In the genomic region with DNA sequence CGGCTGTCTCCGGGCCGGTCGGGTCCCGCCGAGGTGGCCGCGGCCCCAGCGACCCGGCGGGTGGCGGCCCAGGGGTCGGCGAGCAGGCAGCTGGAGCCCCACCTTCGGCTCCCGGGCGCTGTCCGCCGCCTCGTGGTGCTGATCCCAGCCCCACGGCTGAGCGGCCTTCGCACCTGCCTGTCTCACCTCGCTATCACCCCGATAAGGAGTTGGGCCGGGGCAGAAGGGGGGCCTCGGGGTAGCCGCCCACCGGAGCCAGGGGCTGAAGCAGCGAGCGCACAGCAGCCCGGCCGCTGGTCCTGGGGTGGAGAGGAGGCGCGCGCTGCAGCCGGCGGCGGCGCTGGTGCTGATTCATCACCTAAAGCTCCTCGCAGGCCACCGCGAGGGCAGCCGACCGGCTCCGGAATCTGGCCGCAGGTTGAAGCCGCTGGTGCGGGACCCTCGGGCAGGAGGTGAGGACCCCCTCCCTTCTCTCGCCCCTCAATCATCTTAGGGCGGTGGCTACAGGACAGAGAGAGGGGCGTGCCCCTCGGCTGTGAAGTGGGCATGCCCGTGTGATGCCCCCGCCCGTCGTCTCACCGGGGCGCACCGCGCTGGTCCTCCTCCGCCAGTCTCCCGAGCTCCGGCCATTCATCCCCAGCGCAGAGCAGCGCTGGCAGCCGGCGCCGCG, we compare ENCODE assay signal across 1 cellular context.
TF ChIP-seq lines count a peak whose summit lies in the region.

No MANE protein-coding gene starts in this region.

TF ChIP-seq in HEK293, 187 proteins besides CTCF, POLR2A, EP300 and RAD21 (continued from another document and continues in another):
- TF ChIP-seq, protein P1, sequence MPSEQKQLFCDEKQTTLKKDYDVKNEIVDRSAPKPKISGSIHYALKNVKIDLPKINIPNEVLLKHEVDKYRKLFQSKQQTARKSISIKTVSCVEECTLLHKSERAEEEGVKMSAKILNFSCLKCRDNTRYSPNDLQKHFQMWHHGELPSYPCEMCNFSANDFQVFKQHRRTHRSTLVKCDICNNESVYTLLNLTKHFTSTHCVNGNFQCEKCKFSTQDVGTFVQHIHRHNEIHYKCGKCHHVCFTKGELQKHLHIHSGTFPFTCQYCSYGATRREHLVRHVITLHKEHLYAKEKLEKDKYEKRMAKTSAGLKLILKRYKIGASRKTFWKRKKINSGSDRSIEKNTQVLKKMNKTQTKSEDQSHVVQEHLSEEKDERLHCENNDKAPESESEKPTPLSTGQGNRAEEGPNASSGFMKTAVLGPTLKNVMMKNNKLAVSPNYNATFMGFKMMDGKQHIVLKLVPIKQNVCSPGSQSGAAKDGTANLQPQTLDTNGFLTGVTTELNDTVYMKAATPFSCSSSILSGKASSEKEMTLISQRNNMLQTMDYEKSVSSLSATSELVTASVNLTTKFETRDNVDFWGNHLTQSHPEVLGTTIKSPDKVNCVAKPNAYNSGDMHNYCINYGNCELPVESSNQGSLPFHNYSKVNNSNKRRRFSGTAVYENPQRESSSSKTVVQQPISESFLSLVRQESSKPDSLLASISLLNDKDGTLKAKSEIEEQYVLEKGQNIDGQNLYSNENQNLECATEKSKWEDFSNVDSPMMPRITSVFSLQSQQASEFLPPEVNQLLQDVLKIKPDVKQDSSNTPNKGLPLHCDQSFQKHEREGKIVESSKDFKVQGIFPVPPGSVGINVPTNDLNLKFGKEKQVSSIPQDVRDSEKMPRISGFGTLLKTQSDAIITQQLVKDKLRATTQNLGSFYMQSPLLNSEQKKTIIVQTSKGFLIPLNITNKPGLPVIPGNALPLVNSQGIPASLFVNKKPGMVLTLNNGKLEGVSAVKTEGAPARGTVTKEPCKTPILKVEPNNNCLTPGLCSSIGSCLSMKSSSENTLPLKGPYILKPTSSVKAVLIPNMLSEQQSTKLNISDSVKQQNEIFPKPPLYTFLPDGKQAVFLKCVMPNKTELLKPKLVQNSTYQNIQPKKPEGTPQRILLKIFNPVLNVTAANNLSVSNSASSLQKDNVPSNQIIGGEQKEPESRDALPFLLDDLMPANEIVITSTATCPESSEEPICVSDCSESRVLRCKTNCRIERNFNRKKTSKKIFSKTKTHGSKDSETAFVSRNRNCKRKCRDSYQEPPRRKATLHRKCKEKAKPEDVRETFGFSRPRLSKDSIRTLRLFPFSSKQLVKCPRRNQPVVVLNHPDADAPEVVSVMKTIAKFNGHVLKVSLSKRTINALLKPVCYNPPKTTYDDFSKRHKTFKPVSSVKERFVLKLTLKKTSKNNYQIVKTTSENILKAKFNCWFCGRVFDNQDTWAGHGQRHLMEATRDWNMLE (tag by site-specific recombination; conservative IDR thresholded peaks at IDR 0.05; ENCODE audit: low read depth): 0 out of 2 replicates have a peak, but pooled peaks have one; percentile 13
- TF ChIP-seq ZNF18 (tag by site-specific recombination; IDR thresholded peaks at IDR 0.05) (no peak), ZNF366 (tag by site-specific recombination; conservative IDR thresholded peaks at IDR 0.05) (no peak), ZNF529 (tag by site-specific recombination; IDR thresholded peaks at IDR 0.05; ENCODE audit: insufficient replicate concordance) (no peak), ZNF169 (tag by site-specific recombination; IDR thresholded peaks at IDR 0.05) (no peak), ZNF473 (tag by site-specific recombination; IDR thresholded peaks at IDR 0.05) (no peak), HOXC10 (CRISPR knock-in tag; IDR thresholded peaks at IDR 0.05) (no peak), HOXD13 (CRISPR knock-in tag; IDR thresholded peaks at IDR 0.05; ENCODE audit: borderline replicate concordance) (no peak), ZNF623 (tag by site-specific recombination; IDR thresholded peaks at IDR 0.05) (no peak), ZNF776 (tag by site-specific recombination; IDR thresholded peaks at IDR 0.05; ENCODE audit: borderline replicate concordance) (no peak), ZNF10 (tag by site-specific recombination; IDR thresholded peaks at IDR 0.05) (0 out of 2 replicates have a peak, but pooled peaks have one; percentile 11), ZNF354C (tag by site-specific recombination; IDR thresholded peaks at IDR 0.05; ENCODE audit: borderline replicate concordance, low read depth) (no peak), SETDB1 (IDR thresholded peaks at IDR 0.05; ENCODE audit: insufficient read length, low read length) (no peak), ZNF112 (tag by site-specific recombination; IDR thresholded peaks at IDR 0.05) (no peak), ZNF830 (tag by site-specific recombination; IDR thresholded peaks at IDR 0.05; ENCODE audit: low read depth) (no peak), ZNF555 (tag by site-specific recombination; conservative IDR thresholded peaks at IDR 0.05) (no peak), ZFP41 (tag by site-specific recombination; IDR thresholded peaks at IDR 0.05; ENCODE audit: borderline replicate concordance) (no peak), ZNF114 (tag by site-specific recombination; IDR thresholded peaks at IDR 0.05) (no peak), ZNF571 (tag by site-specific recombination; IDR thresholded peaks at IDR 0.05) (no peak), ZNF843 (tag by site-specific recombination; IDR thresholded peaks at IDR 0.05) (no peak), ZSCAN23 (tag by site-specific recombination; IDR thresholded peaks at IDR 0.05) (no peak), ZNF19 (tag by site-specific recombination; IDR thresholded peaks at IDR 0.05; ENCODE audit: low read depth) (no peak), FEZF1 (tag by site-specific recombination; IDR thresholded peaks at IDR 0.05) (no peak), ZNF629 (tag by site-specific recombination; IDR thresholded peaks at IDR 0.05) (peak; percentile 29; the same call in 1 of the 2 replicates), ZNF510 (tag by site-specific recombination; IDR thresholded peaks at IDR 0.05; ENCODE audit: insufficient replicate concordance) (no peak), ZSCAN5A (tag by site-specific recombination; IDR thresholded peaks at IDR 0.05) (0 out of 2 replicates have a peak, but pooled peaks have one; percentile 37), ZNF239 (tag by site-specific recombination; IDR thresholded peaks at IDR 0.05) (no peak), BCL11A (tag by site-specific recombination; IDR thresholded peaks at IDR 0.05; ENCODE audit: low read depth) (0 out of 2 replicates have a peak, but pooled peaks have one; percentile 11), ZNF792 (tag by site-specific recombination; IDR thresholded peaks at IDR 0.05) (0 out of 2 replicates have a peak, but pooled peaks have one; percentile 21), ZNF692 (tag by site-specific recombination; IDR thresholded peaks at IDR 0.05) (peak; percentile 63; the same call in 1 of the 2 replicates), OSR2 (tag by site-specific recombination; IDR thresholded peaks at IDR 0.05) (no peak), TSHZ1 (tag by site-specific recombination; IDR thresholded peaks at IDR 0.05; ENCODE audit: borderline replicate concordance) (no peak), KLF16 (tag by site-specific recombination; IDR thresholded peaks at IDR 0.05) (0 out of 2 replicates have a peak, but pooled peaks have one; percentile 63), ZNF324 (tag by site-specific recombination; IDR thresholded peaks at IDR 0.05) (no peak), ZNF560 (tag by site-specific recombination; IDR thresholded peaks at IDR 0.05; ENCODE audit: borderline replicate concordance) (peak; percentile 94)
- TF ChIP-seq, protein P2, sequence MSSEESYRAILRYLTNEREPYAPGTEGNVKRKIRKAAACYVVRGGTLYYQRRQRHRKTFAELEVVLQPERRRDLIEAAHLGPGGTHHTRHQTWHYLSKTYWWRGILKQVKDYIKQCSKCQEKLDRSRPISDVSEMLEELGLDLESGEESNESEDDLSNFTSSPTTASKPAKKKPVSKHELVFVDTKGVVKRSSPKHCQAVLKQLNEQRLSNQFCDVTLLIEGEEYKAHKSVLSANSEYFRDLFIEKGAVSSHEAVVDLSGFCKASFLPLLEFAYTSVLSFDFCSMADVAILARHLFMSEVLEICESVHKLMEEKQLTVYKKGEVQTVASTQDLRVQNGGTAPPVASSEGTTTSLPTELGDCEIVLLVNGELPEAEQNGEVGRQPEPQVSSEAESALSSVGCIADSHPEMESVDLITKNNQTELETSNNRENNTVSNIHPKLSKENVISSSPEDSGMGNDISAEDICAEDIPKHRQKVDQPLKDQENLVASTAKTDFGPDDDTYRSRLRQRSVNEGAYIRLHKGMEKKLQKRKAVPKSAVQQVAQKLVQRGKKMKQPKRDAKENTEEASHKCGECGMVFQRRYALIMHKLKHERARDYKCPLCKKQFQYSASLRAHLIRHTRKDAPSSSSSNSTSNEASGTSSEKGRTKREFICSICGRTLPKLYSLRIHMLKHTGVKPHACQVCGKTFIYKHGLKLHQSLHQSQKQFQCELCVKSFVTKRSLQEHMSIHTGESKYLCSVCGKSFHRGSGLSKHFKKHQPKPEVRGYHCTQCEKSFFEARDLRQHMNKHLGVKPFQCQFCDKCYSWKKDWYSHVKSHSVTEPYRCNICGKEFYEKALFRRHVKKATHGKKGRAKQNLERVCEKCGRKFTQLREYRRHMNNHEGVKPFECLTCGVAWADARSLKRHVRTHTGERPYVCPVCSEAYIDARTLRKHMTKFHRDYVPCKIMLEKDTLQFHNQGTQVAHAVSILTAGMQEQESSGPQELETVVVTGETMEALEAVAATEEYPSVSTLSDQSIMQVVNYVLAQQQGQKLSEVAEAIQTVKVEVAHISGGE (tag by site-specific recombination; conservative IDR thresholded peaks at IDR 0.05; ENCODE audit: low read depth): no peak
- TF ChIP-seq, protein P3, sequence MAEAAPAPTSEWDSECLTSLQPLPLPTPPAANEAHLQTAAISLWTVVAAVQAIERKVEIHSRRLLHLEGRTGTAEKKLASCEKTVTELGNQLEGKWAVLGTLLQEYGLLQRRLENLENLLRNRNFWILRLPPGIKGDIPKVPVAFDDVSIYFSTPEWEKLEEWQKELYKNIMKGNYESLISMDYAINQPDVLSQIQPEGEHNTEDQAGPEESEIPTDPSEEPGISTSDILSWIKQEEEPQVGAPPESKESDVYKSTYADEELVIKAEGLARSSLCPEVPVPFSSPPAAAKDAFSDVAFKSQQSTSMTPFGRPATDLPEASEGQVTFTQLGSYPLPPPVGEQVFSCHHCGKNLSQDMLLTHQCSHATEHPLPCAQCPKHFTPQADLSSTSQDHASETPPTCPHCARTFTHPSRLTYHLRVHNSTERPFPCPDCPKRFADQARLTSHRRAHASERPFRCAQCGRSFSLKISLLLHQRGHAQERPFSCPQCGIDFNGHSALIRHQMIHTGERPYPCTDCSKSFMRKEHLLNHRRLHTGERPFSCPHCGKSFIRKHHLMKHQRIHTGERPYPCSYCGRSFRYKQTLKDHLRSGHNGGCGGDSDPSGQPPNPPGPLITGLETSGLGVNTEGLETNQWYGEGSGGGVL (tag by site-specific recombination; IDR thresholded peaks at IDR 0.05): no peak
